ENCODE assay signal across 8 cellular contexts in genomic region chr2:140158259-140158658, GRCh38.
"Had no signal": no experiment of that assay in that cellular context is flagged by ENCODE, and none has a peak within 500 bp of the region (broad histone marks: within the 10 kb centered on the region; RNA-seq: fewer than 3 reads in every experiment).

No MANE protein-coding gene starts in this region.

- FAIRE-seq: G401.6, GM12878, GM12891, GM12892, GM18507, GM19239 had no signal

- DNase-seq: GDM1, GF-D8 had no signal

- H3K4me3 ChIP-seq: GM12878 had no signal

- ATAC-seq: GM12878 had no signal
